Comparison of ENCODE assay signal across 23 cellular contexts in genomic region chr4:1523033-1523432, GRCh38.
"Had no signal": no experiment of that assay in that cellular context is flagged by ENCODE, and none has a peak within 500 bp of the region (broad histone marks: within the 10 kb centered on the region; RNA-seq: fewer than 3 reads in every experiment).

No MANE protein-coding gene starts in this region.

- H3K9me3 Mint-ChIP-seq: immature natural killer cell; stimulated activated naive CD8-positive, alpha-beta T cell treated with anti-CD3 and anti-CD28 coated beads, Interleukin-15, amount 100 ng/mL, for 72 hours; type B pancreatic cell had no signal

- H3K4me1 Mint-ChIP-seq: stimulated activated memory B cell treated with anti-CD40 and anti-IgM and Interleukin-4, amounts not matched to agents 10 μg/mL and 1 μg/mL and 100 μg/mL, for 72 hours; stimulated activated naive CD8-positive, alpha-beta T cell treated with anti-CD3 and anti-CD28 coated beads, Interleukin-15, amount 100 ng/mL, for 72 hours had no signal

- ATAC-seq: heart left ventricle; naive thymus-derived CD4-positive, alpha-beta T cell; right cardiac atrium; sciatic nerve; stimulated activated memory B cell treated with anti-CD40 and anti-IgM and Interleukin-4, amounts not matched to agents 10 μg/mL and 1 μg/mL and 100 μg/mL, for 72 hours; stimulated activated naive CD8-positive, alpha-beta T cell treated with anti-CD3 and anti-CD28 coated beads, Interleukin-15, amount 100 ng/mL, for 72 hours had no signal

- H3K4me3 Mint-ChIP-seq: immature natural killer cell; mesothelial cell of epicardium; nephron progenitor cell; stimulated activated memory B cell treated with anti-CD40 and anti-IgM and Interleukin-4, amounts not matched to agents 10 μg/mL and 1 μg/mL and 100 μg/mL, for 72 hours; stimulated activated naive CD8-positive, alpha-beta T cell treated with anti-CD3 and anti-CD28 coated beads, Interleukin-15, amount 100 ng/mL, for 72 hours; type B pancreatic cell had no signal

- H3K36me3 ChIP-seq: heart left ventricle, neural progenitor cell, ovary, tibial nerve, uterus had no signal

- H3K27ac Mint-ChIP-seq: immature natural killer cell; mesothelial cell of epicardium; naive thymus-derived CD4-positive, alpha-beta T cell; nephron progenitor cell; progenitor cell of endocrine pancreas; stimulated activated memory B cell treated with anti-CD40 and anti-IgM and Interleukin-4, amounts not matched to agents 10 μg/mL and 1 μg/mL and 100 μg/mL, for 72 hours had no signal

- H3K27ac ChIP-seq: heart left ventricle, neural progenitor cell, ovary, skin epidermis, tibial nerve, uterus had no signal

- H3K36me3 Mint-ChIP-seq: immature natural killer cell; mesothelial cell of epicardium; neural progenitor cell; stimulated activated memory B cell treated with anti-CD40 and anti-IgM and Interleukin-4, amounts not matched to agents 10 μg/mL and 1 μg/mL and 100 μg/mL, for 72 hours; type B pancreatic cell had no signal

- H3K27me3 ChIP-seq: ovary had no signal

- H3K4me3 ChIP-seq: heart left ventricle, lung, neural progenitor cell, ovary, skin epidermis, tibial nerve, uterus had no signal

- H3K4me1 ChIP-seq: neural progenitor cell, uterus had no signal

- DNase-seq: hypothalamus; immature natural killer cell; mesendoderm; naive thymus-derived CD4-positive, alpha-beta T cell; retina; stimulated activated CD4-positive, alpha-beta T cell treated with anti-CD3 and anti-CD28 coated beads, Interleukin-4, amount 100 ng/mL, for 24 hours; stimulated activated naive CD4-positive, alpha-beta T cell treated with Interleukin-2 at 50 U/mL for 16 hours; stimulated activated naive CD8-positive, alpha-beta T cell treated with anti-CD3 and anti-CD28 coated beads, Interleukin-15, amount 100 ng/mL, for 72 hours; substantia nigra; uterus had no signal
